8 cellular contexts compared by ENCODE assay signal in the genomic region with DNA sequence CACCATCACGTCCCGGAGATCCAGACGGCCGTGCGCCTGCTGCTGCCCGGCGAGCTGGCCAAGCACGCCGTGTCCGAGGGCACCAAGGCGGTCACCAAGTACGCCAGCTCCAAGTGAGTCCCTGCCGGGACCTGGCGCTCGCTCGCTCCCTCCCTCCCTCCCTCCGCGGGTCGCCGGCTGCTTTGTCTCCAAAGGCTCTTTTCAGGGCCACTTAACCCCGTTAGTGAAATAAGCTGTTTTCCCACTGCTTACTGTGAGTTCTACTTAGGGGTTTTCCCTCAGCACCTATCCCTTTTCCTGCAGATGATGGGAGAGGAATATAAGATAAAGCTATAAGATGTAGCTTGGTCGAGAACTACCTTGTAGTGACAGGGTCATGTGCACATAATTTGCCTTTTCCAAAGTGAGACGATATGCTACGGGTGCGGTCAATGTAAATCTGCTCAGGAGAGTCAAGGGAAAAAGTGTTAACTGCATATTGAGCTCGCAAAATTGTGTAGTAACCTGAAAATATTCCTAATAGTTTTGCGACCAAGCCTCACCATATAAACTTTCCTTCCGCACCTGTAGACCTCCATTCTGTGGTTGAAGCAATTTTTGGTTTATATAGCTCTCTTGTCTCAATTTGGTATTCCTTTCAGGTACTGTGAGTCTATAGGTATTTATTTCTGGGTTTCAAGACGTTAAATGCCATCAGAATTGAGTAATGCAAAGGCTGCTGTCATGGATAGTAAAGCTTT. TPM values are rescaled to one million over a fixed set of nuclear protein-coding genes. Genes with fewer than 3 reads are reported as not detected.
DNase-seq lines count a peak whose midpoint lies in the region; ATAC-seq and TF ChIP-seq lines count a peak whose summit lies in the region.

No MANE protein-coding gene starts in this region.

- DNase-seq in HCEC 1CT (peak; percentile 0), foreskin keratinocyte (peak in 1 of 2 donors; percentile 37), retinal pigment epithelial cell (ENCODE audit: low read depth) (no peak), DMS153 treated with DMSO at 0.1 percent for 48 hours (lab: John Stamatoyannopoulos, UW; ENCODE audit: unreplicated experiment) (no peak), NCI-H1092 (lab: John Stamatoyannopoulos, UW) (no peak), NOMO-1 treated with DMSO at 0.1 percent for 48 hours (lab: John Stamatoyannopoulos, UW; ENCODE audit: unreplicated experiment) (no peak)

- TF ChIP-seq CTCF in WI38 (IDR thresholded peaks at IDR 0.05; ENCODE audit: low read depth, low read length) (no peak), foreskin keratinocyte (conservative IDR thresholded peaks at IDR 0.05) (no peak), retinal pigment epithelial cell (conservative IDR thresholded peaks at IDR 0.05; ENCODE audit: low read depth, low read length) (no peak)

- H3K27me3 ChIP-seq in foreskin keratinocyte, result no peaks in the 10 kb centered on the region

- H3K4me1 ChIP-seq in foreskin keratinocyte, result peaks cover 32% of the 10 kb centered on the region

- ATAC-seq in foreskin keratinocyte (no peak), HG03378 (IDR thresholded peaks at IDR 0.05; ENCODE audit: unreplicated experiment) (no peak)

- H3K4me3 ChIP-seq in WI38 (ENCODE audit: low read depth, low read length) (peak overlapping the region; percentile 83), retinal pigment epithelial cell (ENCODE audit: low read length) (peak overlapping the region; percentile 92)

- peak overlapping the region; percentile 96 for H3K27ac ChIP-seq in foreskin keratinocyte

RNA-seq across cellular contexts. Expression of a gene that starts 55.9 kb away (rescaled TPM):
- total RNA-seq in foreskin keratinocyte, result 16.6 and 18.2 TPM in 2 replicates
- polyA plus RNA-seq in foreskin keratinocyte, result 23.5 and 25.8 TPM in 2 replicates
